8 cellular contexts compared by ENCODE assay signal in genomic region chr3:30353711-30354467, GRCh38.
DNase-seq lines count a peak whose midpoint lies in the region; ATAC-seq, FAIRE-seq and TF ChIP-seq lines count a peak whose summit lies in the region.

No MANE protein-coding gene starts in this region.

- no peak for TF ChIP-seq CTCF in D721Med (IDR thresholded peaks at IDR 0.05; ENCODE audit: insufficient read depth, missing control alignments)
- TF ChIP-seq CTCF in GM13977 (IDR thresholded peaks at IDR 0.05; ENCODE audit: extremely low read depth, insufficient read depth, missing control alignments), result no peak

- ATAC-seq in GM18505 (IDR thresholded peaks at IDR 0.05; ENCODE audit: unreplicated experiment), result peak; percentile 99
- ATAC-seq in HG02642 (IDR thresholded peaks at IDR 0.05; ENCODE audit: poor library complexity, unreplicated experiment), result peak; percentile 78
- ATAC-seq in stimulated activated naive CD8-positive, alpha-beta T cell treated with anti-CD3 and anti-CD28 coated beads, Interleukin-15, Interleukin-2, amounts not matched to agents 100 U/mL and 50 U/mL, for 24 hours, result peak; percentile 96

- in situ Hi-C loops in GM13977 (cut with MboI; ENCODE audit: low pct_unique_long_range_greater_than_20kb, low sequenced_read_pairs, unreplicated experiment), result no loop called here

- H3K4me3 ChIP-seq in MG63, result no peak overlapping the region

- no peaks in the 10 kb centered on the region for H3K27me3 ChIP-seq in MG63

- no peak for TF ChIP-seq POLR2A in GM18505 (IDR thresholded peaks at IDR 0.05; ENCODE audit: borderline replicate concordance, extremely low read depth, insufficient read depth, insufficient read length)

- no peaks in the 10 kb centered on the region for H3K9me3 ChIP-seq in MG63

- DNase-seq in SW480 (ENCODE audit: low spot score), result peak; percentile 80
- peak; percentile 15 for DNase-seq in effector CD8-positive, alpha-beta T cell (lab: John Stamatoyannopoulos, UW)
- DNase-seq in stimulated activated naive CD8-positive, alpha-beta T cell treated with anti-CD3 and anti-CD28 coated beads, Interleukin-15, Interleukin-2, amounts not matched to agents 100 U/mL and 50 U/mL, for 24 hours, result peak; percentile 41
- no peak for DNase-seq in D721Med (ENCODE audit: insufficient read length, low spot score)
- no peak for DNase-seq in MG63
- DNase-seq in GM13977 (ENCODE audit: low spot score), result no peak

- H3K36me3 ChIP-seq in MG63, result no peaks in the 10 kb centered on the region

- no peak for FAIRE-seq in D721Med (lab: Jason Lieb, UNC)

Comparison
In these comparisons a context has a peak if more than half of its experiments do, and no peak if none do; other contexts are left out.
1. DNase-seq: peak in SW480 (single experiment), effector CD8-positive, alpha-beta T cell (single experiment) and stimulated activated naive CD8-positive, alpha-beta T cell treated with anti-CD3 and anti-CD28 coated beads, Interleukin-15, Interleukin-2, amounts not matched to agents 100 U/mL and 50 U/mL, for 24 hours (single experiment); none in D721Med (single experiment), MG63 (single experiment) and GM13977 (single experiment).
2. Peak in every context shown above with its lines, with median percentiles within 50 percentile points of each other: ATAC-seq.